Comparison of ENCODE assay signal across 1 cellular context in the genomic region with DNA sequence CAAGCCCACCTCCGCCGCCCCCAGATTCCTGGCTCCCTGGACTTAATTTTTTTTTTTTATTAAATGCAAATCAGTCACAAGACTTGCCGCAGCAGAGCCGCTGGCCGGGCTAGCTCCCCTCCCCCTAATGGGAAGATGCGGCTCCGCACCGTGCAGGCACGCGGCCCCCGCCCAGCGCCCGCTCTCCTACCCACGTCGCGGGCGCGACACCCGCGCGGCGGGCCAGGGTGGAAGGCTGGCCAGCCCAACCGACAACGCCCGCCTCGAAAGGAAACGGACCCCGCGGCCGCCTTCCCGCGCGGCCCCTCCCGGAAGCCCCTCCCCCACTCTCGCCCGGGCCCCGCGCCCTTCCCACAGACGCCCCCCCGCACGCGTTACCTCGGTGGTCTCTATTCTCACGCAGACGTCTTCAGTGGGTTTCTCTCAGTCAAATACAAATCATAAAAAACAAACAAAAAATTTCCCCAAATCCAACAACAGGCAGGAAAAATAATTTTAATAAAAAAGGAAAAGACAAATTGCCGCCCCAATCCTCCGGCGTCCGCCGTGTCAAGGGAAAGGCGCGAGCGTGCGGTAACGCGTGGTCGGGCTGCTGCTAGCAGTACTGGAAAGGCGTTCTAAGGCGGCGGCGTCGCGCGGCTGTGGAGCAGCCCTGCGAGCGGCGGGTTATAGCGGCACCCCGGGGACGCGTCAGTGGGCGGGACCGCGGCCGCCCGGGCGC.
TF ChIP-seq lines count a peak whose summit lies in the region.

A gene (minus strand): TSS at position 643 of the 721 bp plus-strand sequence. CDS start 1,480 bp downstream, outside the sequence.

TF ChIP-seq in HepG2, 621 proteins besides CTCF, POLR2A, EP300 and RAD21 (continued from another document and continues in another):
- TF ChIP-seq, protein P1, sequence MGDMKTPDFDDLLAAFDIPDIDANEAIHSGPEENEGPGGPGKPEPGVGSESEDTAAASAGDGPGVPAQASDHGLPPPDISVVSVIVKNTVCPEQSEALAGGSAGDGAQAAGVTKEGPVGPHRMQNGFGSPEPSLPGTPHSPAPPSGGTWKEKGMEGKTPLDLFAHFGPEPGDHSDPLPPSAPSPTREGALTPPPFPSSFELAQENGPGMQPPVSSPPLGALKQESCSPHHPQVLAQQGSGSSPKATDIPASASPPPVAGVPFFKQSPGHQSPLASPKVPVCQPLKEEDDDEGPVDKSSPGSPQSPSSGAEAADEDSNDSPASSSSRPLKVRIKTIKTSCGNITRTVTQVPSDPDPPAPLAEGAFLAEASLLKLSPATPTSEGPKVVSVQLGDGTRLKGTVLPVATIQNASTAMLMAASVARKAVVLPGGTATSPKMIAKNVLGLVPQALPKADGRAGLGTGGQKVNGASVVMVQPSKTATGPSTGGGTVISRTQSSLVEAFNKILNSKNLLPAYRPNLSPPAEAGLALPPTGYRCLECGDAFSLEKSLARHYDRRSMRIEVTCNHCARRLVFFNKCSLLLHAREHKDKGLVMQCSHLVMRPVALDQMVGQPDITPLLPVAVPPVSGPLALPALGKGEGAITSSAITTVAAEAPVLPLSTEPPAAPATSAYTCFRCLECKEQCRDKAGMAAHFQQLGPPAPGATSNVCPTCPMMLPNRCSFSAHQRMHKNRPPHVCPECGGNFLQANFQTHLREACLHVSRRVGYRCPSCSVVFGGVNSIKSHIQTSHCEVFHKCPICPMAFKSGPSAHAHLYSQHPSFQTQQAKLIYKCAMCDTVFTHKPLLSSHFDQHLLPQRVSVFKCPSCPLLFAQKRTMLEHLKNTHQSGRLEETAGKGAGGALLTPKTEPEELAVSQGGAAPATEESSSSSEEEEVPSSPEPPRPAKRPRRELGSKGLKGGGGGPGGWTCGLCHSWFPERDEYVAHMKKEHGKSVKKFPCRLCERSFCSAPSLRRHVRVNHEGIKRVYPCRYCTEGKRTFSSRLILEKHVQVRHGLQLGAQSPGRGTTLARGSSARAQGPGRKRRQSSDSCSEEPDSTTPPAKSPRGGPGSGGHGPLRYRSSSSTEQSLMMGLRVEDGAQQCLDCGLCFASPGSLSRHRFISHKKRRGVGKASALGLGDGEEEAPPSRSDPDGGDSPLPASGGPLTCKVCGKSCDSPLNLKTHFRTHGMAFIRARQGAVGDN (CRISPR knock-in tag; IDR thresholded peaks at IDR 0.05), result peak; percentile 29; the same call in 1 of the 2 replicates
- no peak for TF ChIP-seq LCORL (IDR thresholded peaks at IDR 0.05)
- no peak for TF ChIP-seq LCORL (CRISPR knock-in tag; IDR thresholded peaks at IDR 0.05)
- TF ChIP-seq ZNF781 (CRISPR knock-in tag; IDR thresholded peaks at IDR 0.05; ENCODE audit: borderline replicate concordance, not compliant biosample characterization), result peak; percentile 80
- TF ChIP-seq SAFB2 (CRISPR knock-in tag; IDR thresholded peaks at IDR 0.05; ENCODE audit: borderline replicate concordance, low read depth), result peak; percentile 76; the same call in 1 of the 2 replicates
- TF ChIP-seq TBX3 (IDR thresholded peaks at IDR 0.05; ENCODE audit: borderline replicate concordance), result 0 out of 2 replicates have a peak, but pooled peaks have one; percentile 18
- peak; percentile 93; the same call in 1 of the 2 replicates for TF ChIP-seq NFKB2 (CRISPR knock-in tag; IDR thresholded peaks at IDR 0.05; ENCODE audit: borderline replicate concordance)
- TF ChIP-seq, protein P2, sequence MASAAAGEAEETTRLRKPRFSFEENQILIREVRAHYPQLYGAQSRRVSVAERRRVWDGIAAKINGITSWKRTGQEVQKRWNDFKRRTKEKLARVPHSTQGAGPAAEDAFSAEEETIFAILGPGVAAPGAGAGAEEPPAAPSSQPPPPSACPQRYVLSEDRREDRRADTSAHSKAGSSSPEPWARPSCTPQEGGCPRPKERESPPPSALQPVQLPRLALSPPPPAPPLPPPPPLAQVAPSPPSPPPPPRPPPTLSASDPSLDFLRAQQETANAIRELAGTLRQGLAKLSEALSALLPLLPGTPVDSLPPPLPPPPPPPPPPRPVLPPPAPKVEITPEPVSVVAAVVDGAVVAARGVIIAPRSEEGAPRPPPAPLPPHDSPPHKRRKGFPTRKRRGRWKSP (CRISPR knock-in tag; IDR thresholded peaks at IDR 0.05), result peak; percentile 63; the same call in 1 of the 2 replicates
- TF ChIP-seq, protein P3, sequence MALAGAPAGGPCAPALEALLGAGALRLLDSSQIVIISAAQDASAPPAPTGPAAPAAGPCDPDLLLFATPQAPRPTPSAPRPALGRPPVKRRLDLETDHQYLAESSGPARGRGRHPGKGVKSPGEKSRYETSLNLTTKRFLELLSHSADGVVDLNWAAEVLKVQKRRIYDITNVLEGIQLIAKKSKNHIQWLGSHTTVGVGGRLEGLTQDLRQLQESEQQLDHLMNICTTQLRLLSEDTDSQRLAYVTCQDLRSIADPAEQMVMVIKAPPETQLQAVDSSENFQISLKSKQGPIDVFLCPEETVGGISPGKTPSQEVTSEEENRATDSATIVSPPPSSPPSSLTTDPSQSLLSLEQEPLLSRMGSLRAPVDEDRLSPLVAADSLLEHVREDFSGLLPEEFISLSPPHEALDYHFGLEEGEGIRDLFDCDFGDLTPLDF (CRISPR knock-in tag; IDR thresholded peaks at IDR 0.05), result peak; percentile 75
- TF ChIP-seq, protein P4, sequence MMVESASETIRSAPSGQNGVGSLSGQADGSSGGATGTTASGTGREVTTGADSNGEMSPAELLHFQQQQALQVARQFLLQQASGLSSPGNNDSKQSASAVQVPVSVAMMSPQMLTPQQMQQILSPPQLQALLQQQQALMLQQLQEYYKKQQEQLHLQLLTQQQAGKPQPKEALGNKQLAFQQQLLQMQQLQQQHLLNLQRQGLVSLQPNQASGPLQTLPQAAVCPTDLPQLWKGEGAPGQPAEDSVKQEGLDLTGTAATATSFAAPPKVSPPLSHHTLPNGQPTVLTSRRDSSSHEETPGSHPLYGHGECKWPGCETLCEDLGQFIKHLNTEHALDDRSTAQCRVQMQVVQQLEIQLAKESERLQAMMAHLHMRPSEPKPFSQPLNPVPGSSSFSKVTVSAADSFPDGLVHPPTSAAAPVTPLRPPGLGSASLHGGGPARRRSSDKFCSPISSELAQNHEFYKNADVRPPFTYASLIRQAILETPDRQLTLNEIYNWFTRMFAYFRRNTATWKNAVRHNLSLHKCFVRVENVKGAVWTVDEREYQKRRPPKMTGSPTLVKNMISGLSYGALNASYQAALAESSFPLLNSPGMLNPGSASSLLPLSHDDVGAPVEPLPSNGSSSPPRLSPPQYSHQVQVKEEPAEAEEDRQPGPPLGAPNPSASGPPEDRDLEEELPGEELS (CRISPR knock-in tag; IDR thresholded peaks at IDR 0.05), result peak; percentile 87
- TF ChIP-seq, protein P5, sequence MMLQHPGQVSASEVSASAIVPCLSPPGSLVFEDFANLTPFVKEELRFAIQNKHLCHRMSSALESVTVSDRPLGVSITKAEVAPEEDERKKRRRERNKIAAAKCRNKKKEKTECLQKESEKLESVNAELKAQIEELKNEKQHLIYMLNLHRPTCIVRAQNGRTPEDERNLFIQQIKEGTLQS (CRISPR knock-in tag; IDR thresholded peaks at IDR 0.05), result peak; percentile 74
- peak; percentile 78 for TF ChIP-seq HNRNPL (IDR thresholded peaks at IDR 0.05; ENCODE audit: low read depth, low read length)
- peak; percentile 85; the same call in 1 of the 2 replicates for TF ChIP-seq ZNF232 (CRISPR knock-in tag; IDR thresholded peaks at IDR 0.05; ENCODE audit: borderline replicate concordance)
- TF ChIP-seq NR2F2 (IDR thresholded peaks at IDR 0.05; ENCODE audit: borderline replicate concordance, low read depth), result no peak; the same call in 1 of the 2 replicates
- peak; percentile 82 for TF ChIP-seq ZNF331 (CRISPR knock-in tag; IDR thresholded peaks at IDR 0.05)
- TF ChIP-seq ZMAT3 (CRISPR knock-in tag; conservative IDR thresholded peaks at IDR 0.05), result no peak; the same call in 1 of the 2 replicates
- peak; percentile 94 for TF ChIP-seq MYC (CRISPR knock-in tag; IDR thresholded peaks at IDR 0.05; ENCODE audit: borderline replicate concordance)
- peak; percentile 63; the same call in 1 of the 2 replicates for TF ChIP-seq SNAPC2 (CRISPR knock-in tag; IDR thresholded peaks at IDR 0.05)
- TF ChIP-seq, protein P6, sequence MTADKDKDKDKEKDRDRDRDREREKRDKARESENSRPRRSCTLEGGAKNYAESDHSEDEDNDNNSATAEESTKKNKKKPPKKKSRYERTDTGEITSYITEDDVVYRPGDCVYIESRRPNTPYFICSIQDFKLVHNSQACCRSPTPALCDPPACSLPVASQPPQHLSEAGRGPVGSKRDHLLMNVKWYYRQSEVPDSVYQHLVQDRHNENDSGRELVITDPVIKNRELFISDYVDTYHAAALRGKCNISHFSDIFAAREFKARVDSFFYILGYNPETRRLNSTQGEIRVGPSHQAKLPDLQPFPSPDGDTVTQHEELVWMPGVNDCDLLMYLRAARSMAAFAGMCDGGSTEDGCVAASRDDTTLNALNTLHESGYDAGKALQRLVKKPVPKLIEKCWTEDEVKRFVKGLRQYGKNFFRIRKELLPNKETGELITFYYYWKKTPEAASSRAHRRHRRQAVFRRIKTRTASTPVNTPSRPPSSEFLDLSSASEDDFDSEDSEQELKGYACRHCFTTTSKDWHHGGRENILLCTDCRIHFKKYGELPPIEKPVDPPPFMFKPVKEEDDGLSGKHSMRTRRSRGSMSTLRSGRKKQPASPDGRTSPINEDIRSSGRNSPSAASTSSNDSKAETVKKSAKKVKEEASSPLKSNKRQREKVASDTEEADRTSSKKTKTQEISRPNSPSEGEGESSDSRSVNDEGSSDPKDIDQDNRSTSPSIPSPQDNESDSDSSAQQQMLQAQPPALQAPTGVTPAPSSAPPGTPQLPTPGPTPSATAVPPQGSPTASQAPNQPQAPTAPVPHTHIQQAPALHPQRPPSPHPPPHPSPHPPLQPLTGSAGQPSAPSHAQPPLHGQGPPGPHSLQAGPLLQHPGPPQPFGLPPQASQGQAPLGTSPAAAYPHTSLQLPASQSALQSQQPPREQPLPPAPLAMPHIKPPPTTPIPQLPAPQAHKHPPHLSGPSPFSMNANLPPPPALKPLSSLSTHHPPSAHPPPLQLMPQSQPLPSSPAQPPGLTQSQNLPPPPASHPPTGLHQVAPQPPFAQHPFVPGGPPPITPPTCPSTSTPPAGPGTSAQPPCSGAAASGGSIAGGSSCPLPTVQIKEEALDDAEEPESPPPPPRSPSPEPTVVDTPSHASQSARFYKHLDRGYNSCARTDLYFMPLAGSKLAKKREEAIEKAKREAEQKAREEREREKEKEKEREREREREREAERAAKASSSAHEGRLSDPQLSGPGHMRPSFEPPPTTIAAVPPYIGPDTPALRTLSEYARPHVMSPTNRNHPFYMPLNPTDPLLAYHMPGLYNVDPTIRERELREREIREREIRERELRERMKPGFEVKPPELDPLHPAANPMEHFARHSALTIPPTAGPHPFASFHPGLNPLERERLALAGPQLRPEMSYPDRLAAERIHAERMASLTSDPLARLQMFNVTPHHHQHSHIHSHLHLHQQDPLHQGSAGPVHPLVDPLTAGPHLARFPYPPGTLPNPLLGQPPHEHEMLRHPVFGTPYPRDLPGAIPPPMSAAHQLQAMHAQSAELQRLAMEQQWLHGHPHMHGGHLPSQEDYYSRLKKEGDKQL (CRISPR knock-in tag; IDR thresholded peaks at IDR 0.05; ENCODE audit: low read depth), result peak; percentile 60
- TF ChIP-seq SIN3B (IDR thresholded peaks at IDR 0.05; ENCODE audit: low read length), result no peak
- peak; percentile 82; the same call in 1 of the 2 replicates for TF ChIP-seq ZNF773 (CRISPR knock-in tag; IDR thresholded peaks at IDR 0.05; ENCODE audit: borderline replicate concordance)
- no peak; the same call in 1 of the 2 replicates for TF ChIP-seq ZSCAN30 (CRISPR knock-in tag; IDR thresholded peaks at IDR 0.05)
- TF ChIP-seq, protein P7, sequence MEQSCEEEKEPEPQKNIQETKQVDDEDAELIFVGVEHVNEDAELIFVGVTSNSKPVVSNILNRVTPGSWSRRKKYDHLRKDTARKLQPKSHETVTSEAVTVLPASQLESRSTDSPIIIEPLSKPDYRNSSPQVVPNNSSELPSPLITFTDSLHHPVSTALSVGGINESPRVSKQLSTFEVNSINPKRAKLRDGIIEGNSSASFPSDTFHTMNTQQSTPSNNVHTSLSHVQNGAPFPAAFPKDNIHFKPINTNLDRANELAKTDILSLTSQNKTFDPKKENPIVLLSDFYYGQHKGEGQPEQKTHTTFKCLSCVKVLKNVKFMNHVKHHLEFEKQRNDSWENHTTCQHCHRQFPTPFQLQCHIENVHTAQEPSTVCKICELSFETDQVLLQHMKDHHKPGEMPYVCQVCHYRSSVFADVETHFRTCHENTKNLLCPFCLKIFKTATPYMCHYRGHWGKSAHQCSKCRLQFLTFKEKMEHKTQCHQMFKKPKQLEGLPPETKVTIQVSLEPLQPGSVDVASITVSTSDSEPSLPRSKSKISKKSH (CRISPR knock-in tag; IDR thresholded peaks at IDR 0.05; ENCODE audit: borderline replicate concordance), result no peak
- TF ChIP-seq ZNF484 (CRISPR knock-in tag; IDR thresholded peaks at IDR 0.05; ENCODE audit: borderline replicate concordance, low read depth), result no peak
- TF ChIP-seq GTF3A (CRISPR knock-in tag; conservative IDR thresholded peaks at IDR 0.05), result no peak
- TF ChIP-seq EZH2 (conservative IDR thresholded peaks at IDR 0.05; ENCODE audit: low read depth, low read length), result no peak
- no peak for TF ChIP-seq ZNF30 (CRISPR knock-in tag; IDR thresholded peaks at IDR 0.05)
- TF ChIP-seq ZNF317 (CRISPR knock-in tag; IDR thresholded peaks at IDR 0.05), result peak; percentile 33
- TF ChIP-seq ZNF879 (CRISPR knock-in tag; IDR thresholded peaks at IDR 0.05), result no peak
- no peak for TF ChIP-seq ZSCAN29 (CRISPR knock-in tag; conservative IDR thresholded peaks at IDR 0.05)
- peak; percentile 52; the same call in 1 of the 2 replicates for TF ChIP-seq HDAC1 (CRISPR knock-in tag; IDR thresholded peaks at IDR 0.05)
- TF ChIP-seq ZNF207 (IDR thresholded peaks at IDR 0.05; ENCODE audit: borderline replicate concordance), result no peak
- TF ChIP-seq ZNF549 (CRISPR knock-in tag; IDR thresholded peaks at IDR 0.05), result no peak
- 0 out of 2 replicates have a peak, but pooled peaks have one; percentile 25 for TF ChIP-seq HNRNPUL1 (IDR thresholded peaks at IDR 0.05; ENCODE audit: low read depth, low read length)
- TF ChIP-seq ATM (IDR thresholded peaks at IDR 0.05; ENCODE audit: borderline replicate concordance), result no peak
- TF ChIP-seq, protein P8, sequence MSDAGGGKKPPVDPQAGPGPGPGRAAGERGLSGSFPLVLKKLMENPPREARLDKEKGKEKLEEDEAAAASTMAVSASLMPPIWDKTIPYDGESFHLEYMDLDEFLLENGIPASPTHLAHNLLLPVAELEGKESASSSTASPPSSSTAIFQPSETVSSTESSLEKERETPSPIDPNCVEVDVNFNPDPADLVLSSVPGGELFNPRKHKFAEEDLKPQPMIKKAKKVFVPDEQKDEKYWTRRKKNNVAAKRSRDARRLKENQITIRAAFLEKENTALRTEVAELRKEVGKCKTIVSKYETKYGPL (CRISPR knock-in tag; IDR thresholded peaks at IDR 0.05), result peak; percentile 47; the same call in 1 of the 2 replicates
- TF ChIP-seq MAFF (IDR thresholded peaks at IDR 0.05; ENCODE audit: low read depth, low read length), result no peak
- TF ChIP-seq TCF7 (IDR thresholded peaks at IDR 0.05; ENCODE audit: low read depth), result no peak
- TF ChIP-seq RARG (CRISPR knock-in tag; IDR thresholded peaks at IDR 0.05; ENCODE audit: low read depth), result 0 out of 2 replicates have a peak, but pooled peaks have one; percentile 14
